8 cellular contexts compared by ENCODE assay signal in the genomic region with DNA sequence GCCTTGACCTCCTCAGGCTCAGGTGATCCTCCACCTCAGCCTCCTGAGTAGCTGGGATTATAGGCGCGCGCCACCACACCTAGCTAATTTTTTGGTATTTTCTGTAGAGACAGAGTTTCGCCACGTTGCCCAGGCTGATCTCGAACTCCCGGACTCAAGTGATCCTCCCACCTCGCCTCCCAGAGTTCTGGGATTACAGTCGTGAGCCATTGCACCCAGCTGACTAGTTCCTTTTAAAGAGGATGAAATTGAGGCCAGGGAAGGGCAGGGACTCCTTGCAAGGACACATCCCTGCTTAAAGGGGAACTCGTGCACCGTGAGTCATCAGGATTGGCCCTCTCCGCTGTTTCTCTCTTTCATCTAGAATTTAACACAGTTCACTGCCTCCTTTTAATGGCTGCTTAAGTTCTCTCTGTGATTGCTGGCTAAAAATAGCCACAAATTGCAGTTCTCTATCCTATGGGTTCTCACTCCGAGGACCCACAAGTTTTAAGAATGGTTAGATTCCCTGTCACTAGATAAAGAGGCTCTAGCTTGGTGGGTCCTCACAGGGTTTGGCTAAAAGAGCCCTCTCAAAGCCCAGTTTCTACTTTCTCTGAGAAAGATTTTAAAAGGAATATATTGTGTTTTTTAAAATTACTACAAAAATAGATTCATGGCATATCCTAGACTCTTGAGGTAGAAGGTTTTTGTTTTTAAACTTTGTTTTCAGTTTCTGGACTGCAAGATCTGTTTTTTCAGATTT. TPM values are rescaled to one million over a fixed set of nuclear protein-coding genes. Genes with fewer than 3 reads are reported as not detected.
DNase-seq lines count a peak whose midpoint lies in the region; ATAC-seq and TF ChIP-seq lines count a peak whose summit lies in the region.

No MANE protein-coding gene starts in this region.

- H3K27ac Mint-ChIP-seq in activated B cell treated with CpG ODN at 0.5 μM for 24 hours: peak overlapping the region; percentile 85
- peak overlapping the region; percentile 95 for H3K27ac Mint-ChIP-seq in neural progenitor cell

- H3K9me3 Mint-ChIP-seq in activated B cell treated with CpG ODN at 0.5 μM for 24 hours: no peaks in the 10 kb centered on the region
- no peaks in the 10 kb centered on the region for H3K9me3 Mint-ChIP-seq in neural progenitor cell

- H3F3A ChIP-seq in neural progenitor cell (ENCODE audit: low read depth): peaks cover 27% of the 10 kb centered on the region

- H3K79me2 ChIP-seq in neural progenitor cell (ENCODE audit: low read depth): peaks cover 16% of the 10 kb centered on the region

- peak; percentile 16 for ATAC-seq in activated B cell treated with CpG ODN at 0.5 μM for 24 hours (ENCODE audit: low read depth)
- ATAC-seq in HG02678 (IDR thresholded peaks at IDR 0.05; ENCODE audit: unreplicated experiment): no peak

- peaks cover 5% of the 10 kb centered on the region for H4K20me1 ChIP-seq in neural progenitor cell (ENCODE audit: low read depth)

- TF ChIP-seq CTCF in activated B cell treated with CpG ODN at 0.5 μM for 24 hours (IDR thresholded peaks at IDR 0.05) (no peak), neural progenitor cell (IDR thresholded peaks at IDR 0.05) (no peak)

- DNase-seq in CD1c-positive myeloid dendritic cell (ENCODE audit: extremely low spot score): peak; percentile 92
- no peak for DNase-seq in activated B cell treated with CpG ODN at 0.5 μM for 24 hours
- peak; percentile 97 for DNase-seq in foreskin melanocyte
- DNase-seq in neural progenitor cell (ENCODE audit: low spot score): peak; percentile 91
- DNase-seq in SHP77 (lab: John Stamatoyannopoulos, UW): no peak
- DNase-seq in NCI-H2196 treated with DMSO at 0.1 percent for 48 hours (lab: John Stamatoyannopoulos, UW; ENCODE audit: unreplicated experiment): no peak

- H3K27ac ChIP-seq in HUES48 (ENCODE audit: low read depth, low read length): no peak overlapping the region
- peak overlapping the region; percentile 74 for H3K27ac ChIP-seq in neural progenitor cell

- peak overlapping the region; percentile 87 for H3K4me3 Mint-ChIP-seq in activated B cell treated with CpG ODN at 0.5 μM for 24 hours
- peak overlapping the region; percentile 91 for H3K4me3 Mint-ChIP-seq in neural progenitor cell

- intact Hi-C loops in activated B cell treated with CpG ODN at 0.5 μM for 24 hours (cut with micrococcal nuclease): loop anchor here (2.0 to 10.0 kb wide), 4 partner anchors 16 to 1582 kb away; partner anchors contain the start of gene STT3B

- no peaks in the 10 kb centered on the region for H3K27me3 ChIP-seq in HUES48 (ENCODE audit: control insufficient read depth, insufficient read depth, low read length)
- no peaks in the 10 kb centered on the region for H3K27me3 ChIP-seq in neural progenitor cell

- H3K4me1 ChIP-seq in HUES48 (ENCODE audit: control insufficient read depth, insufficient read depth, low read length): 0 out of 2 replicates have a peak, but pooled peaks cover 8% of the 10 kb centered on the region
- peaks cover 21% of the 10 kb centered on the region for H3K4me1 ChIP-seq in neural progenitor cell

- H3K27me3 Mint-ChIP-seq in activated B cell treated with CpG ODN at 0.5 μM for 24 hours (no peaks in the 10 kb centered on the region), neural progenitor cell (ENCODE audit: insufficient read depth, low read depth) (peaks cover 3% of the 10 kb centered on the region)

- peaks cover 7% of the 10 kb centered on the region for H3K36me3 Mint-ChIP-seq in activated B cell treated with CpG ODN at 0.5 μM for 24 hours (ENCODE audit: low read depth)
- peaks cover 12% of the 10 kb centered on the region for H3K36me3 Mint-ChIP-seq in neural progenitor cell

- H3K4me2 ChIP-seq in neural progenitor cell: peak overlapping the region; percentile 90

- no peak overlapping the region for H2AFZ ChIP-seq in neural progenitor cell (replicated peaks)

- H3K9ac ChIP-seq in HUES48 (ENCODE audit: low read depth, low read length) (no peak overlapping the region), neural progenitor cell (no peak overlapping the region)

- H3K9me3 ChIP-seq in HUES48 (ENCODE audit: control insufficient read depth, insufficient read depth, low read length) (no peaks in the 10 kb centered on the region), neural progenitor cell (ENCODE audit: low read depth) (peaks cover 6% of the 10 kb centered on the region)

- H3K4me1 Mint-ChIP-seq in activated B cell treated with CpG ODN at 0.5 μM for 24 hours (peaks cover 50% of the 10 kb centered on the region), neural progenitor cell (peaks cover 30% of the 10 kb centered on the region)

- peak overlapping the region; percentile 92 for H3K4me3 ChIP-seq in HUES48 (ENCODE audit: low read depth, low read length)
- peak overlapping the region; percentile 73 for H3K4me3 ChIP-seq in neural progenitor cell

- CTCF ChIA-PET in activated B cell treated with CpG ODN at 0.5 μM for 24 hours (lab: Charles Lee): interaction anchor here (1.1 kb wide), 2 partner anchors 16 to 19 kb away, joined by 3 to 4 read pairs; no protein-coding TSS in a partner anchor

- H3K36me3 ChIP-seq in HUES48 (ENCODE audit: control insufficient read depth, insufficient read depth, low read length) (peaks cover 3% of the 10 kb centered on the region), neural progenitor cell (no peaks in the 10 kb centered on the region)

- POLR2A ChIA-PET in activated B cell treated with CpG ODN at 0.5 μM for 24 hours (lab: Charles Lee): interaction anchor here (0.6 to 5.1 kb wide), 3 partner anchors 19 to 326 kb away, joined by 5 to 31 read pairs (median 6); partner anchors contain the start of genes GLB1 and TMPPE

RNA-seq across cellular contexts. Expression of gene CRTAP, which starts 1.4 kb away (rescaled TPM):
- 36.5 and 36.6 TPM in 2 replicates for total RNA-seq in activated B cell treated with CpG ODN at 0.5 μM for 24 hours
- total RNA-seq in neural progenitor cell (ENCODE audit: low replicate concordance): 127 and 137 TPM in 2 replicates

RNA-seq across cellular contexts. Expression of gene GLB1, which starts 18.2 kb away (rescaled TPM):
- total RNA-seq in activated B cell treated with CpG ODN at 0.5 μM for 24 hours (52.6 and 56.3 TPM in 2 replicates), neural progenitor cell (ENCODE audit: low replicate concordance) (49.5 and 87.9 TPM in 2 replicates)

RNA-seq across cellular contexts. Expression of gene TMPPE, which starts 18.2 kb away (rescaled TPM):
- total RNA-seq in activated B cell treated with CpG ODN at 0.5 μM for 24 hours: 11.8 and 13.1 TPM in 2 replicates
- 2.2 and 2.5 TPM in 2 replicates for total RNA-seq in neural progenitor cell (ENCODE audit: low replicate concordance)

Comparison
In these comparisons a context has a peak if more than half of its experiments do, and no peak if none do; other contexts are left out.
1. DNase-seq: peak in CD1c-positive myeloid dendritic cell (single experiment), foreskin melanocyte (single experiment) and neural progenitor cell (single experiment); none in activated B cell treated with CpG ODN at 0.5 μM for 24 hours (single experiment), SHP77 (0 of 2) and NCI-H2196 treated with DMSO at 0.1 percent for 48 hours (single experiment).